In genomic region chr16:30377050-30377811, GRCh38 we compare ENCODE assay signal across 1 cellular context.
TF ChIP-seq lines count a peak whose summit lies in the region.

No MANE protein-coding gene starts in this region.

TF ChIP-seq in GM12878, 131 proteins besides CTCF, POLR2A, EP300 and RAD21 (continued from another document):
- no peak for TF ChIP-seq CEBPZ (IDR thresholded peaks at IDR 0.05; ENCODE audit: low read depth, low read length)
